In the genomic region with DNA sequence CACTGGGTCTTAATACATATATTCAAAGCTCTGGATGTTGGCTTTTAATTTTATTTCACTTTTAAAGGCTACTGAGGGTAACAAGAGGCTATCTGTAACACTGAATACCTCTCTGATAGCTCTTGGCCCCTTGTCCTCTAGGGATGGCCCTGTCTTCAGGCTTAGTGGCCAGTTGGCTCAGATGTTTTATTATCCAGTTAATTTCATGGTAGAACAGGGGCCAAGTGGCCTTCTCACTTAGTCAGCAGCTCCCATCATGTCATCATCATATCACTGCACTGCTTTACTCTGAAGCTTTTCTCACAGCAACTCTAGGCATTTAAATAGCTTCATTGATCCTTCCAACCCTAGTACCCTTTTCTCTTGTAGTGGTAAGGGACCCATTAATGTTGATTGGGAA, we compare ENCODE assay signal across 28 cellular contexts. TPM values are rescaled to one million over a fixed set of nuclear protein-coding genes. Genes with fewer than 3 reads are reported as not detected.
DNase-seq lines count a peak whose midpoint lies in the region; ATAC-seq and TF ChIP-seq lines count a peak whose summit lies in the region.
"Had no signal": no experiment of that assay in that cellular context is flagged by ENCODE, and none has a peak within 500 bp of the region (broad histone marks: within the 10 kb centered on the region; RNA-seq: fewer than 3 reads in every experiment).

No MANE protein-coding gene starts in this region.

- DNase-seq in right cardiac atrium (no peak), left cardiac atrium (no peak), hepatocyte (ENCODE audit: low spot score) (no peak), neural progenitor cell (ENCODE audit: low spot score) (no peak), GM03348 (ENCODE audit: low spot score) (no peak)
- DNase-seq: activated CD4-positive, alpha-beta T cell treated with anti-CD3 and anti-CD28 coated beads for 4 hours; activated effector memory CD4-positive, alpha-beta T cell treated with anti-CD3 and anti-CD28 coated beads, Interleukin-2, amount 50 U/mL, for 16 hours; activated naive CD8-positive, alpha-beta T cell treated with anti-CD3 and anti-CD28 coated beads, Interleukin-2, amount 10 ng/mL, durations not matched to agents 7 days and 5 days; activated T-cell treated with anti-CD3 and anti-CD28 coated beads, Interleukin-2, amount 50 U/mL, for 1 hour; CD8-positive, alpha-beta T cell; cerebellar nuclear complex; dorsolateral prefrontal cortex; HCEC 1CT; NCI-H1436; NCI-H2107; NCI-H446; NCI-H82; nucleus accumbens; T-helper 9 cell had no signal

- H3K4me1 Mint-ChIP-seq in neural progenitor cell, result peaks cover 61% of the 10 kb centered on the region
- H3K4me1 Mint-ChIP-seq: B cell had no signal

- H3F3A ChIP-seq in neural progenitor cell (ENCODE audit: low read depth), result peaks cover 35% of the 10 kb centered on the region

- peaks cover 88% of the 10 kb centered on the region for H3K79me2 ChIP-seq in hepatocyte
- H3K79me2 ChIP-seq in neural progenitor cell (ENCODE audit: low read depth), result peaks cover 100% of the 10 kb centered on the region

- peaks cover 2% of the 10 kb centered on the region for H3K9me3 Mint-ChIP-seq in neural progenitor cell
- H3K9me3 Mint-ChIP-seq: activated naive CD8-positive, alpha-beta T cell treated with anti-CD3 and anti-CD28 coated beads, Interleukin-2, amount 10 ng/mL, durations not matched to agents 7 days and 5 days; CD8-positive, alpha-beta T cell; stimulated activated naive CD8-positive, alpha-beta T cell treated with anti-CD3 and anti-CD28 coated beads, Interleukin-15, Interleukin-2, amounts not matched to agents 100 ng/mL and 50 ng/mL, for 24 hours had no signal

- H3K4me3 ChIP-seq in right cardiac atrium (ENCODE audit: low read length) (no peak overlapping the region), hepatocyte (no peak overlapping the region), neural progenitor cell (no peak overlapping the region)
- H3K4me3 ChIP-seq: A549, dorsolateral prefrontal cortex, skin epidermis, tibial nerve had no signal

- no peaks in the 10 kb centered on the region for H3K9me3 ChIP-seq in right cardiac atrium (ENCODE audit: control insufficient read depth, low read length)
- H3K9me3 ChIP-seq in hepatocyte (ENCODE audit: low read depth), result no peaks in the 10 kb centered on the region
- no peaks in the 10 kb centered on the region for H3K9me3 ChIP-seq in neural progenitor cell (ENCODE audit: low read depth)
- H3K9me3 ChIP-seq: A549, tibial nerve had no signal

- H3K4me2 ChIP-seq in hepatocyte, result no peak overlapping the region
- peak overlapping the region; percentile 28 for H3K4me2 ChIP-seq in neural progenitor cell
- H3K4me2 ChIP-seq: A549 had no signal

- TF ChIP-seq CTCF in hepatocyte (IDR thresholded peaks at IDR 0.05; ENCODE audit: poor library complexity), result no peak
- no peak for TF ChIP-seq CTCF in neural progenitor cell (IDR thresholded peaks at IDR 0.05)

- no peaks in the 10 kb centered on the region for H3K9me2 ChIP-seq in hepatocyte (replicated peaks; ENCODE audit: insufficient read depth)

- intact Hi-C loops in right cardiac atrium (cut with DNase I) (loop anchor here in 1 of 4 donors (10.0 kb wide), 1 partner anchor 49 kb away; no protein-coding TSS in a partner anchor), left cardiac atrium (cut with DNase I) (no loop called here)

- no peak overlapping the region for H3K9ac ChIP-seq in neural progenitor cell

- no peak overlapping the region for H3K4me3 Mint-ChIP-seq in neural progenitor cell
- H3K4me3 Mint-ChIP-seq: activated naive CD8-positive, alpha-beta T cell treated with anti-CD3 and anti-CD28 coated beads, Interleukin-2, amount 10 ng/mL, durations not matched to agents 7 days and 5 days; B cell; CD8-positive, alpha-beta T cell; stimulated activated naive CD8-positive, alpha-beta T cell treated with anti-CD3 and anti-CD28 coated beads, Interleukin-15, Interleukin-2, amounts not matched to agents 100 ng/mL and 50 ng/mL, for 24 hours had no signal

- H4K20me1 ChIP-seq in hepatocyte (ENCODE audit: insufficient read depth, poor library complexity, severe bottlenecking) (peaks cover 6% of the 10 kb centered on the region), neural progenitor cell (ENCODE audit: low read depth) (peaks cover 34% of the 10 kb centered on the region)

- H3K27me3 ChIP-seq in right cardiac atrium (ENCODE audit: control insufficient read depth, insufficient read depth), result no peaks in the 10 kb centered on the region
- H3K27me3 ChIP-seq in hepatocyte, result no peaks in the 10 kb centered on the region
- H3K27me3 ChIP-seq in neural progenitor cell, result no peaks in the 10 kb centered on the region
- H3K27me3 ChIP-seq: dorsolateral prefrontal cortex had no signal

- ATAC-seq in right cardiac atrium (peak; percentile 22 to 33), left cardiac atrium (no peak), HG02938 (IDR thresholded peaks at IDR 0.05; ENCODE audit: unreplicated experiment) (no peak), HG02798 (IDR thresholded peaks at IDR 0.05; ENCODE audit: poor library complexity, unreplicated experiment) (no peak), HG03439 (IDR thresholded peaks at IDR 0.05; ENCODE audit: unreplicated experiment) (no peak)
- ATAC-seq: CD8-positive, alpha-beta T cell had no signal

- H3K27ac Mint-ChIP-seq in neural progenitor cell, result no peak overlapping the region
- H3K27ac Mint-ChIP-seq: activated naive CD8-positive, alpha-beta T cell treated with anti-CD3 and anti-CD28 coated beads, Interleukin-2, amount 10 ng/mL, durations not matched to agents 7 days and 5 days; B cell; CD8-positive, alpha-beta T cell; stimulated activated naive CD8-positive, alpha-beta T cell treated with anti-CD3 and anti-CD28 coated beads, Interleukin-15, Interleukin-2, amounts not matched to agents 100 ng/mL and 50 ng/mL, for 24 hours had no signal

- H3K36me3 ChIP-seq in hepatocyte (replicated peaks; ENCODE audit: insufficient read depth, low read depth) (no peaks in the 10 kb centered on the region), neural progenitor cell (no peaks in the 10 kb centered on the region)
- H3K36me3 ChIP-seq: tibial nerve had no signal

- no peaks in the 10 kb centered on the region for H3K27me3 Mint-ChIP-seq in neural progenitor cell (ENCODE audit: insufficient read depth, low read depth)
- H3K27me3 Mint-ChIP-seq: stimulated activated naive CD8-positive, alpha-beta T cell treated with anti-CD3 and anti-CD28 coated beads, Interleukin-15, Interleukin-2, amounts not matched to agents 100 ng/mL and 50 ng/mL, for 24 hours had no signal

- H3K4me1 ChIP-seq in right cardiac atrium (ENCODE audit: control insufficient read depth, insufficient read depth, low read length) (peaks cover 11% of the 10 kb centered on the region), hepatocyte (ENCODE audit: insufficient read depth) (peaks cover 13% of the 10 kb centered on the region), neural progenitor cell (peaks cover 70% of the 10 kb centered on the region)

- H3K27ac ChIP-seq in right cardiac atrium (ENCODE audit: low read length) (no peak overlapping the region), hepatocyte (peak overlapping the region; percentile 63), neural progenitor cell (peak overlapping the region; percentile 73)
- H3K27ac ChIP-seq: tibial nerve, VCaP had no signal

- H2AFZ ChIP-seq in hepatocyte (no peak overlapping the region), neural progenitor cell (replicated peaks) (no peak overlapping the region)

- H3K36me3 Mint-ChIP-seq in neural progenitor cell, result peaks cover 8% of the 10 kb centered on the region
- H3K36me3 Mint-ChIP-seq: activated naive CD8-positive, alpha-beta T cell treated with anti-CD3 and anti-CD28 coated beads, Interleukin-2, amount 10 ng/mL, durations not matched to agents 7 days and 5 days; CD8-positive, alpha-beta T cell had no signal

RNA-seq across cellular contexts. Expression of a gene that starts 40.2 kb away (rescaled TPM):
- total RNA-seq in right cardiac atrium, result 100 to 1,000 TPM; 294 to 359 (median 326) TPM
- 145 TPM for polyA plus RNA-seq in right cardiac atrium
- 100 to 1,000 TPM; 263 to 280 TPM for total RNA-seq in left cardiac atrium
- 136 TPM in 2 replicates for total RNA-seq in hepatocyte
- polyA plus RNA-seq in hepatocyte, result 47.1 and 60.1 TPM in 2 replicates
- total RNA-seq in neural progenitor cell (ENCODE audit: low replicate concordance), result 203 and 222 TPM in 2 replicates

Comparison
In these comparisons a context has a peak if more than half of its experiments do, and no peak if none do; other contexts are left out.
1. ATAC-seq: peak in right cardiac atrium (2 of 2); none in left cardiac atrium (0 of 2), HG02938 (single experiment), HG02798 (single experiment) and HG03439 (single experiment).